In genomic region chr1:89539135-89539534, GRCh38 we compare ENCODE assay signal across 20 cellular contexts. TPM values are rescaled to one million over a fixed set of nuclear protein-coding genes. Genes with fewer than 3 reads are reported as not detected.
A peak's percentile ranks its signal among the peaks of the same experiment; 100 is the strongest.
DNase-seq lines count a peak whose midpoint lies in the region; ATAC-seq and TF ChIP-seq lines count a peak whose summit lies in the region.
"Had no signal": no experiment of that assay in that cellular context is flagged by ENCODE, and none has a peak within 500 bp of the region (broad histone marks: within the 10 kb centered on the region; RNA-seq: fewer than 3 reads in every experiment).

No MANE protein-coding gene starts in this region.

- H3K4me3 ChIP-seq in lower lobe of right lung, result no peak overlapping the region
- H3K4me3 ChIP-seq: MG63 had no signal

- peaks cover 86% of the 10 kb centered on the region for H3K4me1 Mint-ChIP-seq in activated naive CD4-positive, alpha-beta T cell treated with anti-CD3 and anti-CD28 coated beads for 36 hours (ENCODE audit: low read depth)
- peaks cover 24% of the 10 kb centered on the region for H3K4me1 Mint-ChIP-seq in activated naive CD4-positive, alpha-beta T cell treated with anti-CD3 and anti-CD28 coated beads, Interleukin-2, amount 10 ng/mL, durations not matched to agents 7 days and 5 days

- H3K27ac ChIP-seq in caudate nucleus (ENCODE audit: low read depth, low read length) (peak overlapping the region; percentile 0), temporal lobe (ENCODE audit: low read depth, low read length) (peak overlapping the region; percentile 52), lower lobe of right lung (no peak overlapping the region)
- H3K27ac ChIP-seq: 22Rv1 had no signal

- no peak for TF ChIP-seq CTCF in lower lobe of right lung (IDR thresholded peaks at IDR 0.05)

- peak; percentile 19 for DNase-seq in DMS53 (lab: John Stamatoyannopoulos, UW)
- DNase-seq in DMS53 treated with DMSO at 0.1 percent for 48 hours (lab: John Stamatoyannopoulos, UW; ENCODE audit: unreplicated experiment), result no peak
- DNase-seq in activated naive CD4-positive, alpha-beta T cell treated with anti-CD3 and anti-CD28 coated beads for 36 hours, result no peak
- DNase-seq in activated naive CD4-positive, alpha-beta T cell treated with anti-CD3 and anti-CD28 coated beads, Interleukin-2, amount 10 ng/mL, durations not matched to agents 7 days and 5 days, result no peak
- no peak for DNase-seq in caudate nucleus (lab: John Stamatoyannopoulos, UW)
- DNase-seq in lower lobe of right lung, result no peak
- DNase-seq: CD4-positive, alpha-beta T cell; DMS79; H7; Karpas-422; MG63; NCI-H1092; NCI-H146; NCI-H2081; NCI-H510A treated with DMSO at 0.1 percent for 48 hours; Right ventricle myocardium superior had no signal

- CTCF ChIA-PET in activated naive CD4-positive, alpha-beta T cell treated with anti-CD3 and anti-CD28 coated beads for 36 hours (lab: Charles Lee), result no interaction called here
- CTCF ChIA-PET in activated naive CD4-positive, alpha-beta T cell treated with anti-CD3 and anti-CD28 coated beads, Interleukin-2, amount 10 ng/mL, durations not matched to agents 7 days and 5 days (lab: Charles Lee), result interaction anchor here (0.6 to 1.6 kb wide), 3 partner anchors 10 to 167 kb away, joined by 3 read pairs; no protein-coding TSS in a partner anchor

- H3K36me3 Mint-ChIP-seq in activated naive CD4-positive, alpha-beta T cell treated with anti-CD3 and anti-CD28 coated beads for 36 hours (ENCODE audit: low read depth), result peaks cover 21% of the 10 kb centered on the region
- H3K36me3 Mint-ChIP-seq in activated naive CD4-positive, alpha-beta T cell treated with anti-CD3 and anti-CD28 coated beads, Interleukin-2, amount 10 ng/mL, durations not matched to agents 7 days and 5 days, result peaks cover 39% of the 10 kb centered on the region

- no peaks in the 10 kb centered on the region for H3K27me3 ChIP-seq in lower lobe of right lung (ENCODE audit: low read depth)
- H3K27me3 ChIP-seq: MG63 had no signal

- peaks cover 9% of the 10 kb centered on the region for H3K4me1 ChIP-seq in lower lobe of right lung

- H3K4me3 Mint-ChIP-seq in activated naive CD4-positive, alpha-beta T cell treated with anti-CD3 and anti-CD28 coated beads for 36 hours, result no peak overlapping the region
- H3K4me3 Mint-ChIP-seq in activated naive CD4-positive, alpha-beta T cell treated with anti-CD3 and anti-CD28 coated beads, Interleukin-2, amount 10 ng/mL, durations not matched to agents 7 days and 5 days, result no peak overlapping the region
- H3K4me3 Mint-ChIP-seq: B cell; CD4-positive, alpha-beta T cell had no signal

- no peaks in the 10 kb centered on the region for H3K9me3 ChIP-seq in lower lobe of right lung
- H3K9me3 ChIP-seq: MG63 had no signal

- intact Hi-C loops in activated naive CD4-positive, alpha-beta T cell treated with anti-CD3 and anti-CD28 coated beads for 36 hours (cut with micrococcal nuclease), result no loop called here
- intact Hi-C loops in lower lobe of right lung (cut with DNase I), result no loop called here

- no peaks in the 10 kb centered on the region for H3K9me3 Mint-ChIP-seq in activated naive CD4-positive, alpha-beta T cell treated with anti-CD3 and anti-CD28 coated beads for 36 hours
- H3K9me3 Mint-ChIP-seq in activated naive CD4-positive, alpha-beta T cell treated with anti-CD3 and anti-CD28 coated beads, Interleukin-2, amount 10 ng/mL, durations not matched to agents 7 days and 5 days, result peaks cover 2% of the 10 kb centered on the region
- H3K9me3 Mint-ChIP-seq: CD4-positive, alpha-beta T cell had no signal

- H3K27me3 Mint-ChIP-seq in activated naive CD4-positive, alpha-beta T cell treated with anti-CD3 and anti-CD28 coated beads for 36 hours (ENCODE audit: low read depth), result no peaks in the 10 kb centered on the region
- no peaks in the 10 kb centered on the region for H3K27me3 Mint-ChIP-seq in activated naive CD4-positive, alpha-beta T cell treated with anti-CD3 and anti-CD28 coated beads, Interleukin-2, amount 10 ng/mL, durations not matched to agents 7 days and 5 days
- H3K27me3 Mint-ChIP-seq: B cell; CD4-positive, alpha-beta T cell had no signal

- no peaks in the 10 kb centered on the region for H3K36me3 ChIP-seq in lower lobe of right lung
- H3K36me3 ChIP-seq: MG63 had no signal

- ATAC-seq in lower lobe of right lung (no peak), HG03378 (IDR thresholded peaks at IDR 0.05; ENCODE audit: unreplicated experiment) (no peak)

- peak overlapping the region; percentile 67 for H3K27ac Mint-ChIP-seq in activated naive CD4-positive, alpha-beta T cell treated with anti-CD3 and anti-CD28 coated beads for 36 hours
- no peak overlapping the region for H3K27ac Mint-ChIP-seq in activated naive CD4-positive, alpha-beta T cell treated with anti-CD3 and anti-CD28 coated beads, Interleukin-2, amount 10 ng/mL, durations not matched to agents 7 days and 5 days
- H3K27ac Mint-ChIP-seq: B cell; CD4-positive, alpha-beta T cell had no signal

RNA-seq across cellular contexts. Expression of gene LRRC8B, which starts 14.5 kb away (rescaled TPM):
- total RNA-seq in activated naive CD4-positive, alpha-beta T cell treated with anti-CD3 and anti-CD28 coated beads for 36 hours, result 10 to 100 TPM; 18.0 to 20.4 TPM
- 35.4 TPM for total RNA-seq in temporal lobe
- 16.4 TPM for total RNA-seq in lower lobe of right lung
